17 cellular contexts compared by ENCODE assay signal in genomic region chr3:29212789-29213433, GRCh38.
A peak's percentile ranks its signal among the peaks of the same experiment; 100 is the strongest.
DNase-seq lines count a peak whose midpoint lies in the region; ATAC-seq and TF ChIP-seq lines count a peak whose summit lies in the region.
"Had no signal": no experiment of that assay in that cellular context is flagged by ENCODE, and none has a peak within 500 bp of the region (broad histone marks: within the 10 kb centered on the region; RNA-seq: fewer than 3 reads in every experiment).

No MANE protein-coding gene starts in this region.

- BruUV-seq in Caco-2 (replicated peaks; lab: Mats Ljungman, UMichigan): no TSS peak

- H3K9me3 Mint-ChIP-seq in Caco-2 (ENCODE audit: unreplicated experiment) (no peaks in the 10 kb centered on the region), HFFc6 (no peaks in the 10 kb centered on the region), WTC11 (peaks cover 7% of the 10 kb centered on the region), glutamatergic neuron (ENCODE audit: unreplicated experiment) (peaks cover 6% of the 10 kb centered on the region)

- no peaks in the 10 kb centered on the region for H3K4me1 Mint-ChIP-seq in Caco-2 (ENCODE audit: low read depth, unreplicated experiment)
- peaks cover 35% of the 10 kb centered on the region for H3K4me1 Mint-ChIP-seq in HFFc6 (ENCODE audit: low read depth)
- peaks cover 11% of the 10 kb centered on the region for H3K4me1 Mint-ChIP-seq in WTC11
- H3K4me1 Mint-ChIP-seq in glutamatergic neuron (ENCODE audit: low read depth, unreplicated experiment): peaks cover 50% of the 10 kb centered on the region

- no peaks in the 10 kb centered on the region for H3K36me3 Mint-ChIP-seq in Caco-2 (ENCODE audit: insufficient read depth, unreplicated experiment)
- H3K36me3 Mint-ChIP-seq in HFFc6 (ENCODE audit: low read depth): no peaks in the 10 kb centered on the region
- no peaks in the 10 kb centered on the region for H3K36me3 Mint-ChIP-seq in WTC11
- no peaks in the 10 kb centered on the region for H3K36me3 Mint-ChIP-seq in glutamatergic neuron (ENCODE audit: unreplicated experiment)

- DNase-seq in Caco-2: no peak
- DNase-seq in HFFc6: peak; percentile 10
- DNase-seq in WTC11 (ENCODE audit: low spot score): no peak
- DNase-seq in glutamatergic neuron: no peak
- DNase-seq in COLO829 (ENCODE audit: low spot score): no peak
- DNase-seq: CD4-positive, alpha-beta T cell; H7; IMR-90; Karpas-422; NCI-H1105; NCI-H1694; NCI-H69; OCI-M1; RPMI8226; SIG-M5 had no signal

- no peaks in the 10 kb centered on the region for H3K27me3 ChIP-seq in Caco-2 (replicated peaks; ENCODE audit: control insufficient read depth, insufficient read depth, low read length)

- no peak overlapping the region for H3K4me3 ChIP-seq in Caco-2 (ENCODE audit: low read depth, low read length)

- TF ChIP-seq CTCF in Caco-2 (IDR thresholded peaks at IDR 0.05; ENCODE audit: insufficient read depth in 1 of 2, low read depth in 1 of 2, low read length in 1 of 2, severe bottlenecking in 1 of 2, unreplicated experiment in 1 of 2): no peak
- no peak for TF ChIP-seq CTCF in HFFc6 (IDR thresholded peaks at IDR 0.05)
- no peak for TF ChIP-seq CTCF in WTC11 (IDR thresholded peaks at IDR 0.05)
- TF ChIP-seq CTCF in glutamatergic neuron (IDR thresholded peaks at IDR 0.05; ENCODE audit: partially characterized antibody, unreplicated experiment): no peak

- no peak overlapping the region for H3K4me3 Mint-ChIP-seq in Caco-2 (ENCODE audit: unreplicated experiment)
- no peak overlapping the region for H3K4me3 Mint-ChIP-seq in HFFc6
- no peak overlapping the region for H3K4me3 Mint-ChIP-seq in WTC11
- peak overlapping the region; percentile 28 for H3K4me3 Mint-ChIP-seq in glutamatergic neuron (ENCODE audit: unreplicated experiment)
- H3K4me3 Mint-ChIP-seq: CD4-positive, alpha-beta T cell had no signal

- POLR2A ChIA-PET in Caco-2 (lab: Charles Lee): no interaction called here
- POLR2A ChIA-PET in WTC11 (lab: Charles Lee): no interaction called here

- ATAC-seq in WTC11 (peak; percentile 47), HG03108 (IDR thresholded peaks at IDR 0.05; ENCODE audit: unreplicated experiment) (no peak), HG03439 (IDR thresholded peaks at IDR 0.05; ENCODE audit: unreplicated experiment) (no peak)

- CTCF ChIA-PET in Caco-2 (lab: Charles Lee): no interaction called here
- CTCF ChIA-PET in WTC11 (lab: Charles Lee): no interaction called here

- H3K27me3 Mint-ChIP-seq in Caco-2 (ENCODE audit: insufficient read depth, unreplicated experiment) (no peaks in the 10 kb centered on the region), HFFc6 (ENCODE audit: insufficient read depth) (no peaks in the 10 kb centered on the region; the same call in 1 of the 2 replicates), WTC11 (ENCODE audit: low read depth) (no peaks in the 10 kb centered on the region), glutamatergic neuron (ENCODE audit: unreplicated experiment) (peaks cover 2% of the 10 kb centered on the region)
- H3K27me3 Mint-ChIP-seq: CD4-positive, alpha-beta T cell had no signal

- intact Hi-C loops in Caco-2 (cut with micrococcal nuclease; ENCODE audit: unreplicated experiment): no loop called here

- H3K4me1 ChIP-seq in Caco-2: peaks cover 12% of the 10 kb centered on the region; the same call in 1 of the 2 replicates

- H3K9me3 ChIP-seq in Caco-2: no peaks in the 10 kb centered on the region

- H3K27ac Mint-ChIP-seq in Caco-2 (ENCODE audit: unreplicated experiment) (peak overlapping the region; percentile 48), HFFc6 (no peak overlapping the region), WTC11 (no peak overlapping the region), glutamatergic neuron (ENCODE audit: unreplicated experiment) (peak overlapping the region; percentile 94)
- H3K27ac Mint-ChIP-seq: CD4-positive, alpha-beta T cell had no signal

- H3K36me3 ChIP-seq in Caco-2 (ENCODE audit: control insufficient read depth, insufficient read depth, low read length): no peaks in the 10 kb centered on the region

TF ChIP-seq in WTC11, 78 proteins besides CTCF, POLR2A, EP300 and RAD21 (continues in another document):
- TF ChIP-seq PREB (CRISPR knock-in tag; IDR thresholded peaks at IDR 0.05; ENCODE audit: borderline replicate concordance) (no peak), ATF2 (CRISPR knock-in tag; IDR thresholded peaks at IDR 0.05; ENCODE audit: borderline replicate concordance, low read depth) (no peak), SMAD4 (CRISPR knock-in tag; IDR thresholded peaks at IDR 0.05) (no peak), ZNF532 (CRISPR knock-in tag; IDR thresholded peaks at IDR 0.05; ENCODE audit: borderline replicate concordance) (no peak), IRF1 (CRISPR knock-in tag; IDR thresholded peaks at IDR 0.05) (no peak), SMAD3 (CRISPR knock-in tag; IDR thresholded peaks at IDR 0.05; ENCODE audit: borderline replicate concordance) (no peak), ZNF425 (CRISPR knock-in tag; conservative IDR thresholded peaks at IDR 0.05) (no peak), ZNF671 (CRISPR knock-in tag; IDR thresholded peaks at IDR 0.05) (no peak), FOXP1 (CRISPR knock-in tag; IDR thresholded peaks at IDR 0.05; ENCODE audit: borderline replicate concordance) (no peak)

Comparison
In these comparisons a context has a peak if more than half of its experiments do, and no peak if none do; other contexts are left out.
1. H3K27ac Mint-ChIP-seq: peak in Caco-2 (single experiment) and glutamatergic neuron (single experiment); none in HFFc6 (single experiment) and WTC11 (single experiment).